Comparison of ENCODE assay signal across 22 cellular contexts in the genomic region with DNA sequence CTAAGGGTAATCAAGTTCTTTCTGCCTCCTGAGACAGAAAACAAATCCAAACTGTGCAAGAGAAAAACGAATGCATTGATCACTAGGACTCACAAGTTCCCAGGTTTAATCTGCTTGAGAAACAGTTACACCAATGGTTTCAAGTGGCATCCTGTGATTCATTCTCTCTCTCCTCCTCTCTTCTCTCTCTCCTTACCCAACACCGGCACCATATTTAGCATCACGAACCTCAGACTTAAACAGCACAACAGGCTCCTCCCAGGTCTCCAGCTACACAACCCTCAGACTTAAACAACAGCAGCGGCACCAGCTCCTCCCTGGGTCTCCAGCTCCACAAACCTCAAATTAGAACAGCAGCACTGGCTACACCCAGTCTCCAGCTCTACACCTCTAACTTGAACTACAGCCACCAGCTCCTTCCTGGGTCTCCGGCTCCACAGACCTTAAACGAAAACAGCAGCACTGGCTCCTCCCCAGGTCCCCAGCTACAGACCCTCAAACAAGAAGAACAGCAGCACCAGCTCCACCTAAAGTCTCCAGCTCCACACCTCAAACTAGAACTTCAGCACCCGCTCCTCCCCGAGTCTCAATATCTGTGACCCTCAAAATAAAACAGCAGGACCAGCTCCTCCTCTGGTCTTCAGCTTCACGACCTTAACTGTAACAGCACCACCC.
DNase-seq lines count a peak whose midpoint lies in the region; ATAC-seq, FAIRE-seq and TF ChIP-seq lines count a peak whose summit lies in the region.
"Had no signal": no experiment of that assay in that cellular context is flagged by ENCODE, and none has a peak within 500 bp of the region (broad histone marks: within the 10 kb centered on the region; RNA-seq: fewer than 3 reads in every experiment).

No MANE protein-coding gene starts in this region.

- no peak for FAIRE-seq in A549 (lab: Jason Lieb, UNC)

- H3K4me2 ChIP-seq in A549, result peak overlapping the region; percentile 19; the same call in 1 of the 3 replicates
- H3K4me2 ChIP-seq in BLaER1 treated with 17β-estradiol and CSF1 and Interleukin-3, amounts not matched to agents 10 nM and 100 nM, result peak overlapping the region in 10 of 11 experiments; percentile 52 to 79 (median 74); a peak in 21 of 22 replicates

- POLR2A ChIA-PET in A549 (lab: Yijun Ruan, JAX), result no interaction called here

- intact Hi-C loops in stomach (cut with DNase I; ENCODE audit: low total_unique reads), result no loop called here

- WGBS in A549 (ENCODE audit: missing lambda C conversion rate), result 31% methylated on average over 9 of the region's 9 CpGs
- WGBS in stomach, 5 donors, result 51 to 66% (median 60%) methylated on average over 9 of the region's 9 CpGs

- CTCF ChIA-PET in A549 (lab: Yijun Ruan, JAX), result interaction anchor here (0.9 kb wide), 1 partner anchor 149 kb away, joined by 3 read pairs; no protein-coding TSS in a partner anchor

- H3K9ac ChIP-seq in BLaER1 treated with 17β-estradiol and CSF1 and Interleukin-3, amounts not matched to agents 10 nM and 100 nM, result peak overlapping the region in 5 of 11 experiments; percentile 1 to 33 (median 21); a peak in 4 of 22 replicates

- no peaks in the 10 kb centered on the region for H3K36me3 ChIP-seq in BLaER1 treated with 17β-estradiol and CSF1 and Interleukin-3, amounts not matched to agents 10 nM and 100 nM
- H3K36me3 ChIP-seq in RWPE2 (ENCODE audit: low read depth) (no peaks in the 10 kb centered on the region), stomach (no peaks in the 10 kb centered on the region)

- no peak for TF ChIP-seq RAD21 in A549 (conservative IDR thresholded peaks at IDR 0.05 in 1 of 2, IDR thresholded peaks at IDR 0.05 in 1 of 2)

- DNase-seq in A549 (ENCODE audit: low read depth in 1 of 2, low spot score in 1 of 2), result no peak
- DNase-seq in RWPE2 (ENCODE audit: low spot score), result no peak
- peak; percentile 12 for DNase-seq in iris pigment epithelial cell (ENCODE audit: low read depth)
- DNase-seq in UCSD-AML1 (lab: John Stamatoyannopoulos, UW; ENCODE audit: unreplicated experiment), result no peak
- no peak for DNase-seq in stomach
- DNase-seq: Calu3; CD8-positive, alpha-beta memory T cell; GOT3; HCEC 1CT; Karpas-422; NCI-H1694; NCI-H2029 treated with DMSO at 0.1 percent for 48 hours; NCI-H446 treated with DMSO at 0.1 percent for 48 hours; NCI-H526; NCI-H82; NK-92 treated with Interleukin-12 subunit alpha and Interleukin-12 subunit beta, amount 100 ng/mL, for 24 hours; PC-3; T-cell had no signal

- H3K4me3 ChIP-seq in A549 (no peak overlapping the region), RWPE2 (ENCODE audit: severe bottlenecking) (no peak overlapping the region), stomach (no peak overlapping the region)
- H3K4me3 ChIP-seq in BLaER1 treated with 17β-estradiol and CSF1 and Interleukin-3, amounts not matched to agents 10 nM and 100 nM, result no peak overlapping the region

- TF ChIP-seq POLR2A in A549 (IDR thresholded peaks at IDR 0.05; ENCODE audit: low read length) (no peak), stomach (IDR thresholded peaks at IDR 0.05) (no peak)

- H3K27me3 ChIP-seq in BLaER1 treated with 17β-estradiol and CSF1 and Interleukin-3, amounts not matched to agents 10 nM and 100 nM, result no peaks in the 10 kb centered on the region; a peak in 1 of 22 replicates
- H3K27me3 ChIP-seq in RWPE2 (ENCODE audit: insufficient read depth, poor library complexity, severe bottlenecking) (peaks cover 36% of the 10 kb centered on the region), stomach (peaks cover 0 to 44% (median 0%) of the 10 kb centered on the region in 3 donors)

- H3K27ac ChIP-seq in A549 (no peak overlapping the region), RWPE2 (ENCODE audit: poor library complexity, severe bottlenecking) (no peak overlapping the region), stomach (no peak overlapping the region)
- H3K27ac ChIP-seq in BLaER1 treated with 17β-estradiol and CSF1 and Interleukin-3, amounts not matched to agents 10 nM and 100 nM, result peak overlapping the region in 9 of 11 experiments; percentile 12 to 59 (median 43); a peak in 14 of 22 replicates

- TF ChIP-seq EP300 in A549 (IDR thresholded peaks at IDR 0.05), result no peak
- no peak for TF ChIP-seq EP300 in stomach (IDR thresholded peaks at IDR 0.05)

- no peaks in the 10 kb centered on the region for H4K20me1 ChIP-seq in BLaER1 treated with 17β-estradiol and CSF1 and Interleukin-3, amounts not matched to agents 10 nM and 100 nM

- H3K9me3 ChIP-seq in A549, result peaks cover 12% of the 10 kb centered on the region; the same call in 2 of the 3 replicates
- peaks cover 0 to 5% (median 0%) of the 10 kb centered on the region in 11 experiments; a peak in 1 of 22 replicates for H3K9me3 ChIP-seq in BLaER1 treated with 17β-estradiol and CSF1 and Interleukin-3, amounts not matched to agents 10 nM and 100 nM (replicated peaks in 1 of 11)
- H3K9me3 ChIP-seq in RWPE2 (ENCODE audit: severe bottlenecking), result no peaks in the 10 kb centered on the region
- no peaks in the 10 kb centered on the region for H3K9me3 ChIP-seq in stomach

- no peak for TF ChIP-seq CTCF in A549 (IDR thresholded peaks at IDR 0.05)
- no peak for TF ChIP-seq CTCF in RWPE2 (IDR thresholded peaks at IDR 0.05; ENCODE audit: poor library complexity, severe bottlenecking)
- TF ChIP-seq CTCF in stomach (IDR thresholded peaks at IDR 0.05), result no peak

- no peak for ATAC-seq in A549
- peak; percentile 20; the same call in 1 of the 3 replicates for ATAC-seq in RWPE2 (ENCODE audit: low read depth)
- no peak for ATAC-seq in HG03342 (IDR thresholded peaks at IDR 0.05; ENCODE audit: unreplicated experiment)
- no peak for ATAC-seq in GM19324 (IDR thresholded peaks at IDR 0.05; ENCODE audit: low FRiP score, unreplicated experiment)
- ATAC-seq: PC-3, Right ventricle myocardium inferior, T-cell had no signal

- H3K4me1 ChIP-seq in A549 (no peaks in the 10 kb centered on the region), RWPE2 (ENCODE audit: insufficient read depth, poor library complexity, severe bottlenecking) (peaks cover 2% of the 10 kb centered on the region), stomach (no peaks in the 10 kb centered on the region)
- peaks cover 20 to 47% (median 37%) of the 10 kb centered on the region in 10 experiments for H3K4me1 ChIP-seq in BLaER1 treated with 17β-estradiol and CSF1 and Interleukin-3, amounts not matched to agents 10 nM and 100 nM

TF ChIP-seq in A549, 52 proteins besides CTCF, POLR2A, EP300 and RAD21:
- TF ChIP-seq, protein P1, sequence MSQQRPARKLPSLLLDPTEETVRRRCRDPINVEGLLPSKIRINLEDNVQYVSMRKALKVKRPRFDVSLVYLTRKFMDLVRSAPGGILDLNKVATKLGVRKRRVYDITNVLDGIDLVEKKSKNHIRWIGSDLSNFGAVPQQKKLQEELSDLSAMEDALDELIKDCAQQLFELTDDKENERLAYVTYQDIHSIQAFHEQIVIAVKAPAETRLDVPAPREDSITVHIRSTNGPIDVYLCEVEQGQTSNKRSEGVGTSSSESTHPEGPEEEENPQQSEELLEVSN (IDR thresholded peaks at IDR 0.05; ENCODE audit: borderline replicate concordance, low read depth), result no peak
- TF ChIP-seq RNF2 (IDR thresholded peaks at IDR 0.05; ENCODE audit: borderline replicate concordance, low read depth), result peak; percentile 61; the same call in 1 of the 2 replicates

Comparison
In these comparisons a context has a peak if more than half of its experiments do, and no peak if none do; other contexts are left out.
1. H3K27ac ChIP-seq: peak in BLaER1 treated with 17β-estradiol and CSF1 and Interleukin-3, amounts not matched to agents 10 nM and 100 nM (9 of 11); none in A549 (0 of 2), RWPE2 (single experiment) and stomach (0 of 5).